ENCODE assay signal across 8 cellular contexts in the genomic region with DNA sequence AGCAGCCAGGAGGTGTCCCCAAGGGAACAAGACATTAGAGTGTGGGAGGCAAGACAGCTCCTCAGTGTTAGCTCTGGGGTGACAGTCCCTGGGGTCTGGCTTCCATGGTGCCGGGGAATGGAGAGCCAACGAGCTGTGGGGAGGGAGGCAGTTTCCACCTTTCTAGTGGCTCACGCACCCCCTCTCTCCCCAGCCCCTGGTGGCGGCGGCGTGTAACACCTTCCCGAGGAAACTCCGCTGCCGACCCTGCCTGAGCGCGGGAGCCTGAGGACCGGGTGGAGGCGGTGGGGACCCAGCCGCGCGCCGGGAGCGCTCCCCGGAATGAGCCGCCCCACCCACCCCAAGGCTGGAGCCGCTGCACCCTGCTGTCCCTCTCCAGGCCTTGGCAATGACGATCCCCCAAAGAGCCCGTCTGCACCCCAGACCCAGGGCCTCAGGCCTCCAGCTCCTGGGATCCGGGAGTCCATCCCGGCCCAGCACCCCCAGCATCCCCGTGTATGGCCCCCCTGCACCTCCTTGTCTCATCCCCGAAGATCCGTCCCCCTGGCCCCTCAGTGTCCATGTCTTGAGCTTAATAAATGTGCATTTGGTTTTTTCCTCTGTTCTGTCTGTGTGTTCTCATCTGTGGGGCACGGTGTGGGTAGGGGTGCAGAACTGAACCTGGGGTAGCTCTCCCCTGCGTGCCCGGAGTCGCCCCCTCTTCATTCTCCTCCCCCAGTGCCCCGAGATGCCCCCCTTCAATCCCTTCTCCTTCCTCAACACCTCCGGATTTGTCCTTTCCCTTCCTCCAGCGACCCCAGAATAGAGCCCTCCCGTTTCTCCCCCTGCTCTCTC. TPM values are rescaled to one million over a fixed set of nuclear protein-coding genes. Genes with fewer than 3 reads are reported as not detected.
DNase-seq lines count a peak whose midpoint lies in the region; ATAC-seq, FAIRE-seq and TF ChIP-seq lines count a peak whose summit lies in the region.

No MANE protein-coding gene starts in this region.

- no peak overlapping the region for H3K9ac ChIP-seq in neural cell (ENCODE audit: low read length)
- peak overlapping the region in 3 of 5 donors; percentile 47 to 73 (median 51) for H3K9ac ChIP-seq in subcutaneous abdominal adipose tissue (ENCODE audit: low read length in 5 of 5)

- no peaks in the 10 kb centered on the region for H4K20me1 ChIP-seq in neural cell (ENCODE audit: insufficient read depth)

- H3K9me2 ChIP-seq in neural cell (ENCODE audit: insufficient read depth, low read length): no peaks in the 10 kb centered on the region

- H3K27me3 ChIP-seq in neural cell (ENCODE audit: insufficient read depth, low read depth, low read length) (peaks cover 37% of the 10 kb centered on the region), subcutaneous abdominal adipose tissue (ENCODE audit: control insufficient read depth in 5 of 5, insufficient read depth in 4 of 5, low read length in 5 of 5) (peaks cover 5 to 33% (median 16%) of the 10 kb centered on the region in 5 donors)

- TF ChIP-seq RAD21 in neural cell (conservative IDR thresholded peaks at IDR 0.05): no peak

- FAIRE-seq in GM12892 (lab: Jason Lieb, UNC): peak; percentile 88

- no peak overlapping the region for H2AFZ ChIP-seq in neural cell (ENCODE audit: low read depth, low read length)

- H3K4me2 ChIP-seq in neural cell (ENCODE audit: low read length): no peak overlapping the region

- H3K4me1 ChIP-seq in subcutaneous abdominal adipose tissue (ENCODE audit: control insufficient read depth in 5 of 5, insufficient read depth in 5 of 5, low read length in 5 of 5): peaks cover 0 to 38% (median 30%) of the 10 kb centered on the region in 5 donors

- no peak for TF ChIP-seq POLR2A in GM12892 (IDR thresholded peaks at IDR 0.05; ENCODE audit: low read depth, low read length)

- no peak for ATAC-seq in HG02973 (IDR thresholded peaks at IDR 0.05; ENCODE audit: unreplicated experiment)

- H3K4me3 ChIP-seq in epithelial cell of esophagus (ENCODE audit: low read length): peak overlapping the region; percentile 78
- H3K4me3 ChIP-seq in neural cell (ENCODE audit: low read length): peak overlapping the region; percentile 25
- peak overlapping the region; percentile 61 to 90 (median 71) for H3K4me3 ChIP-seq in subcutaneous abdominal adipose tissue (ENCODE audit: low read depth in 1 of 5, low read length in 5 of 5)

- H3K27ac ChIP-seq in neural cell (ENCODE audit: low read length) (no peak overlapping the region), subcutaneous abdominal adipose tissue (ENCODE audit: low read depth, low read length) (peak overlapping the region; percentile 74)

- no peaks in the 10 kb centered on the region for H3K36me3 ChIP-seq in neural cell (ENCODE audit: insufficient read depth, low read length)
- H3K36me3 ChIP-seq in subcutaneous abdominal adipose tissue (ENCODE audit: control insufficient read depth in 5 of 5, insufficient read depth in 5 of 5, low read length in 5 of 5): peaks cover 0 to 22% (median 13%) of the 10 kb centered on the region in 5 donors

- H3F3A ChIP-seq in neural cell (ENCODE audit: insufficient read depth, low read length, poor library complexity, severe bottlenecking): no peaks in the 10 kb centered on the region

- TF ChIP-seq CTCF in epithelial cell of esophagus (IDR thresholded peaks at IDR 0.05; ENCODE audit: insufficient read depth, low read depth, low read length, missing control alignments) (peak; percentile 51), neural cell (IDR thresholded peaks at IDR 0.05; ENCODE audit: poor library complexity, severe bottlenecking) (peak; percentile 48)

- H3K79me2 ChIP-seq in neural cell (replicated peaks; ENCODE audit: insufficient read depth, low read length): no peaks in the 10 kb centered on the region

- DNase-seq in GM12892 (ENCODE audit: insufficient read length) (peak; percentile 80), NAMALWA (ENCODE audit: low spot score) (peak; percentile 79), epithelial cell of esophagus (ENCODE audit: low read depth) (peak; percentile 49), HuH-7.5 (ENCODE audit: low spot score) (no peak)
- peak; percentile 44 to 67 for DNase-seq in activated CD8-positive, alpha-beta memory T cell treated with anti-CD3 and anti-CD28 coated beads for 1 hour (ENCODE audit: extremely low read depth in 1 of 2, low read depth in 1 of 2)

- TF ChIP-seq EP300 in neural cell (conservative IDR thresholded peaks at IDR 0.05; ENCODE audit: poor library complexity, severe bottlenecking): no peak

- H3K9me3 ChIP-seq in neural cell (ENCODE audit: low read length) (no peaks in the 10 kb centered on the region), subcutaneous abdominal adipose tissue (ENCODE audit: control insufficient read depth in 5 of 5, low read length in 5 of 5) (no peaks in the 10 kb centered on the region)

TF ChIP-seq in neural cell, 6 proteins besides CTCF, POLR2A, EP300 and RAD21:
- TF ChIP-seq MXI1 (conservative IDR thresholded peaks at IDR 0.05; ENCODE audit: poor library complexity, severe bottlenecking) (no peak), TAF1 (IDR thresholded peaks at IDR 0.05; ENCODE audit: low read depth) (no peak), EZH2 (IDR thresholded peaks at IDR 0.05; ENCODE audit: borderline replicate concordance, insufficient read depth, low read length, poor library complexity, severe bottlenecking) (no peak), SMC3 (conservative IDR thresholded peaks at IDR 0.05; ENCODE audit: poor library complexity) (no peak), POLR2AphosphoS5 (IDR thresholded peaks at IDR 0.05) (no peak)
- TF ChIP-seq, protein P1, sequence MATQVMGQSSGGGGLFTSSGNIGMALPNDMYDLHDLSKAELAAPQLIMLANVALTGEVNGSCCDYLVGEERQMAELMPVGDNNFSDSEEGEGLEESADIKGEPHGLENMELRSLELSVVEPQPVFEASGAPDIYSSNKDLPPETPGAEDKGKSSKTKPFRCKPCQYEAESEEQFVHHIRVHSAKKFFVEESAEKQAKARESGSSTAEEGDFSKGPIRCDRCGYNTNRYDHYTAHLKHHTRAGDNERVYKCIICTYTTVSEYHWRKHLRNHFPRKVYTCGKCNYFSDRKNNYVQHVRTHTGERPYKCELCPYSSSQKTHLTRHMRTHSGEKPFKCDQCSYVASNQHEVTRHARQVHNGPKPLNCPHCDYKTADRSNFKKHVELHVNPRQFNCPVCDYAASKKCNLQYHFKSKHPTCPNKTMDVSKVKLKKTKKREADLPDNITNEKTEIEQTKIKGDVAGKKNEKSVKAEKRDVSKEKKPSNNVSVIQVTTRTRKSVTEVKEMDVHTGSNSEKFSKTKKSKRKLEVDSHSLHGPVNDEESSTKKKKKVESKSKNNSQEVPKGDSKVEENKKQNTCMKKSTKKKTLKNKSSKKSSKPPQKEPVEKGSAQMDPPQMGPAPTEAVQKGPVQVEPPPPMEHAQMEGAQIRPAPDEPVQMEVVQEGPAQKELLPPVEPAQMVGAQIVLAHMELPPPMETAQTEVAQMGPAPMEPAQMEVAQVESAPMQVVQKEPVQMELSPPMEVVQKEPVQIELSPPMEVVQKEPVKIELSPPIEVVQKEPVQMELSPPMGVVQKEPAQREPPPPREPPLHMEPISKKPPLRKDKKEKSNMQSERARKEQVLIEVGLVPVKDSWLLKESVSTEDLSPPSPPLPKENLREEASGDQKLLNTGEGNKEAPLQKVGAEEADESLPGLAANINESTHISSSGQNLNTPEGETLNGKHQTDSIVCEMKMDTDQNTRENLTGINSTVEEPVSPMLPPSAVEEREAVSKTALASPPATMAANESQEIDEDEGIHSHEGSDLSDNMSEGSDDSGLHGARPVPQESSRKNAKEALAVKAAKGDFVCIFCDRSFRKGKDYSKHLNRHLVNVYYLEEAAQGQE (IDR thresholded peaks at IDR 0.05; ENCODE audit: borderline replicate concordance): no peak

RNA-seq across cellular contexts. Expression of a gene that starts 0.6 kb away (rescaled TPM):
- 48.8 TPM for polyA plus RNA-seq in GM12892 (2012; ENCODE audit: missing spikeins)
- polyA plus RNA-seq in neural cell: not detected in 2 replicates
- polyA minus RNA-seq in neural cell: 0.58 and 0.73 TPM in 2 replicates

RNA-seq across cellular contexts. Expression of a gene that starts 10.9 kb away (rescaled TPM):
- not detected for polyA plus RNA-seq in GM12892 (2012; ENCODE audit: missing spikeins)
- 35.7 and 37.6 TPM in 2 replicates for polyA plus RNA-seq in neural cell
- polyA minus RNA-seq in neural cell: 19.5 and 27.2 TPM in 2 replicates

RNA-seq across cellular contexts. Expression of a gene that starts 15.3 kb away (rescaled TPM):
- polyA plus RNA-seq in GM12892 (2012; ENCODE audit: missing spikeins): not detected
- polyA plus RNA-seq in neural cell: not detected in 2 replicates
- not detected in 2 replicates for polyA minus RNA-seq in neural cell

RNA-seq across cellular contexts. Expression of a gene that starts 19.1 kb away (rescaled TPM):
- not detected for polyA plus RNA-seq in GM12892 (2012; ENCODE audit: missing spikeins)
- 0.63 and 3.1 TPM in 2 replicates for polyA plus RNA-seq in neural cell
- 0.49 and 0.81 TPM in 2 replicates for polyA minus RNA-seq in neural cell

RNA-seq across cellular contexts. Expression of a gene that starts 38.3 kb away (rescaled TPM):
- not detected for polyA plus RNA-seq in GM12892 (2012; ENCODE audit: missing spikeins)
- polyA plus RNA-seq in neural cell: not detected in 2 replicates
- not detected in 2 replicates for polyA minus RNA-seq in neural cell

Comparison
In these comparisons a context has a peak if more than half of its experiments do, and no peak if none do; other contexts are left out.
1. H3K4me3 ChIP-seq: peak in every context shown above with its lines; median percentile 78 in epithelial cell of esophagus; 71 in subcutaneous abdominal adipose tissue; 25 in neural cell.